ENCODE assay signal across 9 cellular contexts in genomic region chr4:138405439-138405838, GRCh38.
DNase-seq lines count a peak whose midpoint lies in the region; ATAC-seq, FAIRE-seq and TF ChIP-seq lines count a peak whose summit lies in the region.
"Had no signal": no experiment of that assay in that cellular context is flagged by ENCODE, and none has a peak within 500 bp of the region (broad histone marks: within the 10 kb centered on the region; RNA-seq: fewer than 3 reads in every experiment).

No MANE protein-coding gene starts in this region.

- CTCF ChIA-PET in A549 (lab: Yijun Ruan, JAX) = interaction anchor here (0.9 kb wide), 1 partner anchor 9 kb away, joined by 3 read pairs; no protein-coding TSS in a partner anchor

- peak overlapping the region; percentile 58 for H3K4me2 ChIP-seq in A549

- peaks cover 25% of the 10 kb centered on the region for H3K4me1 ChIP-seq in A549
- peaks cover 31% of the 10 kb centered on the region for H3K4me1 ChIP-seq in RWPE2 (ENCODE audit: insufficient read depth, poor library complexity, severe bottlenecking)
- H3K4me1 ChIP-seq in endodermal cell (ENCODE audit: control insufficient read depth, insufficient read depth, low read length) = no peaks in the 10 kb centered on the region

- peaks cover 5% of the 10 kb centered on the region for H3K9me3 Mint-ChIP-seq in endodermal cell

- H3K27ac Mint-ChIP-seq in endodermal cell = no peak overlapping the region

- no peak for DNase-seq in A549 (ENCODE audit: low read depth in 1 of 2, low spot score in 1 of 2)
- no peak for DNase-seq in RWPE2 (ENCODE audit: low spot score)
- DNase-seq in hippocampal formation (lab: John Stamatoyannopoulos, UW) = no peak
- no peak for DNase-seq in NCI-H2081 (lab: John Stamatoyannopoulos, UW)
- no peak for DNase-seq in endodermal cell
- no peak for DNase-seq in stimulated activated CD4-positive, alpha-beta T cell treated with anti-CD3 and anti-CD28 coated beads, Interleukin-2, amount 100 ng/mL, for 24 hours
- DNase-seq: mesendoderm had no signal

- no peak overlapping the region for H3K9ac ChIP-seq in endodermal cell (ENCODE audit: extremely low read depth, low read length, poor library complexity, severe bottlenecking)

- H3K36me3 ChIP-seq in RWPE2 (ENCODE audit: low read depth) (no peaks in the 10 kb centered on the region), endodermal cell (ENCODE audit: control insufficient read depth, insufficient read depth, low read length) (no peaks in the 10 kb centered on the region)

- peaks cover 2% of the 10 kb centered on the region for H3K4me1 Mint-ChIP-seq in endodermal cell

- TF ChIP-seq CTCF in A549 (IDR thresholded peaks at IDR 0.05) (no peak), RWPE2 (IDR thresholded peaks at IDR 0.05; ENCODE audit: poor library complexity, severe bottlenecking) (no peak), endodermal cell (conservative IDR thresholded peaks at IDR 0.05) (no peak)

- ATAC-seq in A549 (peak; percentile 47 to 54; a peak in 4 of 6 replicates), GM19397 (IDR thresholded peaks at IDR 0.05; ENCODE audit: unreplicated experiment) (peak; percentile 82), HG03066 (IDR thresholded peaks at IDR 0.05; ENCODE audit: low read depth, unreplicated experiment) (peak; percentile 73), RWPE2 (ENCODE audit: low read depth) (peak; percentile 97)

- no peak for TF ChIP-seq EP300 in A549 (IDR thresholded peaks at IDR 0.05)

- H3K27me3 ChIP-seq in RWPE2 (ENCODE audit: insufficient read depth, poor library complexity, severe bottlenecking) (no peaks in the 10 kb centered on the region), endodermal cell (ENCODE audit: control insufficient read depth, insufficient read depth, low read length, poor library complexity, severe bottlenecking) (no peaks in the 10 kb centered on the region)

- TF ChIP-seq RAD21 in A549 (conservative IDR thresholded peaks at IDR 0.05 in 1 of 2, IDR thresholded peaks at IDR 0.05 in 1 of 2) = no peak

- H3K4me3 ChIP-seq in A549 (no peak overlapping the region), RWPE2 (ENCODE audit: severe bottlenecking) (no peak overlapping the region), endodermal cell (ENCODE audit: low read length) (no peak overlapping the region)

- peak overlapping the region; percentile 23 to 46; a peak in 3 of 6 replicates for H3K27ac ChIP-seq in A549
- H3K27ac ChIP-seq in RWPE2 (ENCODE audit: poor library complexity, severe bottlenecking) = peak overlapping the region; percentile 28
- no peak overlapping the region for H3K27ac ChIP-seq in endodermal cell (ENCODE audit: low read depth, low read length)

- FAIRE-seq in A549 (lab: Jason Lieb, UNC) = no peak

- no peaks in the 10 kb centered on the region for H3K27me3 Mint-ChIP-seq in endodermal cell (ENCODE audit: insufficient read depth)

- H3K36me3 Mint-ChIP-seq in endodermal cell (ENCODE audit: low read depth) = peaks cover 3% of the 10 kb centered on the region

- H3K4me3 Mint-ChIP-seq in endodermal cell = no peak overlapping the region

- 61% methylated on average over 1 of the region's 1 CpG for WGBS in A549 (ENCODE audit: missing lambda C conversion rate)
- 88 to 100% methylated on average over 1 of the region's 1 CpG for WGBS in endodermal cell (ENCODE audit: insufficient coverage in 1 of 2, insufficient read length in 1 of 2), 2 experiments

- POLR2A ChIA-PET in A549 (lab: Yijun Ruan, JAX) = no interaction called here

- no peak for TF ChIP-seq POLR2A in A549 (IDR thresholded peaks at IDR 0.05; ENCODE audit: low read length)

- H3K9me3 ChIP-seq in A549 (no peaks in the 10 kb centered on the region), RWPE2 (ENCODE audit: severe bottlenecking) (no peaks in the 10 kb centered on the region), endodermal cell (ENCODE audit: control insufficient read depth, low read length) (no peaks in the 10 kb centered on the region)

TF ChIP-seq in A549, 52 proteins besides CTCF, POLR2A, EP300 and RAD21:
- TF ChIP-seq HES2 (IDR thresholded peaks at IDR 0.05) (no peak), RFX5 (IDR thresholded peaks at IDR 0.05) (no peak), ZC3H11A (IDR thresholded peaks at IDR 0.05) (no peak), RNF2 (IDR thresholded peaks at IDR 0.05; ENCODE audit: borderline replicate concordance, low read depth) (no peak), TP53 (CRISPR knock-in tag; IDR thresholded peaks at IDR 0.05) (no peak), CBX8 (IDR thresholded peaks at IDR 0.05) (no peak), MAZ (IDR thresholded peaks at IDR 0.05; ENCODE audit: borderline replicate concordance, low read depth, low read length) (no peak), KDM5A (IDR thresholded peaks at IDR 0.05) (no peak), NFE2L2 (conservative IDR thresholded peaks at IDR 0.05; ENCODE audit: low read length) (no peak), KDM1A (IDR thresholded peaks at IDR 0.05; ENCODE audit: low read depth) (no peak), ZSCAN20 (CRISPR knock-in tag; IDR thresholded peaks at IDR 0.05) (no peak), CHD4 (IDR thresholded peaks at IDR 0.05; ENCODE audit: borderline replicate concordance) (no peak), MAFK (IDR thresholded peaks at IDR 0.05; ENCODE audit: partially characterized antibody) (no peak), JUN (IDR thresholded peaks at IDR 0.05) (no peak), E2F6 (IDR thresholded peaks at IDR 0.05; ENCODE audit: borderline replicate concordance, low read depth) (no peak), FOSL2 (IDR thresholded peaks at IDR 0.05) (no peak), FOSL2 (CRISPR knock-in tag; IDR thresholded peaks at IDR 0.05) (no peak), TFCP2L1 (CRISPR knock-in tag; IDR thresholded peaks at IDR 0.05) (no peak), NR3C1 (IDR thresholded peaks at IDR 0.05) (no peak), MAX (IDR thresholded peaks at IDR 0.05) (no peak), POLR2AphosphoS2 (conservative IDR thresholded peaks at IDR 0.05; ENCODE audit: low read length) (no peak)
